21 cellular contexts compared by ENCODE assay signal in genomic region chr13:113888701-113889330, GRCh38.
"Had no signal": no experiment of that assay in that cellular context is flagged by ENCODE, and none has a peak within 500 bp of the region (broad histone marks: within the 10 kb centered on the region; RNA-seq: fewer than 3 reads in every experiment).

No MANE protein-coding gene starts in this region.

- H3K4me3 ChIP-seq: body of pancreas, gastroesophageal sphincter, heart left ventricle, left ventricle myocardium inferior, sigmoid colon, testis, upper lobe of right lung had no signal

- H3K4me1 ChIP-seq: body of pancreas, testis, upper lobe of right lung had no signal

- H3K36me3 Mint-ChIP-seq: activated naive CD8-positive, alpha-beta T cell treated with anti-CD3 and anti-CD28 coated beads for 36 hours; immature natural killer cell; stimulated activated effector memory CD8-positive, alpha-beta T cell treated with anti-CD3 and anti-CD28 coated beads, Interleukin-12 subunit alpha, Interleukin-12 subunit beta, amount 100 ng/mL, for 72 hours had no signal

- H3K9me3 ChIP-seq: body of pancreas, gastroesophageal sphincter, sigmoid colon, testis, upper lobe of right lung had no signal

- H3K27ac ChIP-seq: body of pancreas, heart left ventricle, left ventricle myocardium inferior, sigmoid colon, testis, upper lobe of right lung, WERI-Rb-1 had no signal

- H3K36me3 ChIP-seq: gastroesophageal sphincter, heart left ventricle, left ventricle myocardium inferior, sigmoid colon, upper lobe of right lung, WERI-Rb-1 had no signal

- ATAC-seq: body of pancreas; gastroesophageal sphincter; stimulated activated effector memory CD8-positive, alpha-beta T cell treated with anti-CD3 and anti-CD28 coated beads, Interleukin-12 subunit alpha, Interleukin-12 subunit beta, amount 100 ng/mL, for 72 hours; upper lobe of right lung had no signal

- H3K4me1 Mint-ChIP-seq: activated naive CD8-positive, alpha-beta T cell treated with anti-CD3 and anti-CD28 coated beads for 36 hours; endodermal cell; immature natural killer cell; stimulated activated effector memory CD8-positive, alpha-beta T cell treated with anti-CD3 and anti-CD28 coated beads, Interleukin-12 subunit alpha, Interleukin-12 subunit beta, amount 100 ng/mL, for 72 hours had no signal

- DNase-seq: activated CD4-positive, alpha-beta T cell treated with anti-CD3 and anti-CD28 coated beads, Interleukin-2, amount 50 U/mL, for 48 hours; activated naive CD4-positive, alpha-beta T cell; activated naive CD8-positive, alpha-beta T cell treated with anti-CD3 and anti-CD28 coated beads for 36 hours; amygdala; body of pancreas; caudate nucleus; endodermal cell; heart left ventricle; immature natural killer cell; kidney glomerular epithelial cell; left ventricle myocardium inferior; occipital lobe; sigmoid colon; stimulated activated CD4-positive, alpha-beta T cell treated with anti-CD3 and anti-CD28 coated beads, Interleukin-4, amount 100 ng/mL, for 24 hours; T-helper 2 cell; testis; upper lobe of right lung; WERI-Rb-1 had no signal

- H3K4me3 Mint-ChIP-seq: activated naive CD8-positive, alpha-beta T cell treated with anti-CD3 and anti-CD28 coated beads for 36 hours; activated T-helper 1 cell treated with anti-CD3 and anti-CD28 coated beads, Interleukin-12 subunit alpha, Interleukin-12 subunit beta, Interleukin-2, Interleukin-4 antibody, amounts not matched to agents 30 ng/mL and 10 ng/mL and 1 ng/mL, durations not matched to agents 14 hours and 24 hours and 36 hours; endodermal cell; immature natural killer cell; stimulated activated effector memory CD8-positive, alpha-beta T cell treated with anti-CD3 and anti-CD28 coated beads, Interleukin-12 subunit alpha, Interleukin-12 subunit beta, amount 100 ng/mL, for 72 hours had no signal

- H3K27ac Mint-ChIP-seq: activated naive CD8-positive, alpha-beta T cell treated with anti-CD3 and anti-CD28 coated beads for 36 hours; activated T-helper 1 cell treated with anti-CD3 and anti-CD28 coated beads, Interleukin-12 subunit alpha, Interleukin-12 subunit beta, Interleukin-2, Interleukin-4 antibody, amounts not matched to agents 30 ng/mL and 10 ng/mL and 1 ng/mL, durations not matched to agents 14 hours and 24 hours and 36 hours; endodermal cell; immature natural killer cell; stimulated activated effector memory CD8-positive, alpha-beta T cell treated with anti-CD3 and anti-CD28 coated beads, Interleukin-12 subunit alpha, Interleukin-12 subunit beta, amount 100 ng/mL, for 72 hours had no signal

- H3K27me3 ChIP-seq: body of pancreas, gastroesophageal sphincter, heart left ventricle, sigmoid colon, testis, upper lobe of right lung had no signal
